ENCODE assay signal across 1 cellular context in the genomic region with DNA sequence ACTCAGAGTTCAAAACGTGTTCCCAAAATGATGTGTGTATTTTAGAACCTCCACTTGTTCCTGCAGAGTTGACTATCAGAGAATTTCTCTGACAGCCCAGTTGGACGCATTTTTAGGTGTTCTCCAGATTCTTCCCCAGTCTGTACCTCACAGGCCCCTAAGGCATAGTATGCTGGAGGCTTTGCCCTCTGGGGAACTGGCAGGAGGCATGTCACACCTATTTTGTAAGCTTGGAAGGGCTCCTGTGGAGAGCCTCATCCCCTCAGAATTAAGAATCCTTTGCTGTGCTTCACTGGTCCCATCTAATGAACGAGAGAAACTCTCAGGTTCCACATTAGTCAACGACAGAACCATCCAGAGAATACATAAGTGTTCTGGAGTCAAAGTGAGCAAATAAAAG.
TF ChIP-seq lines count a peak whose summit lies in the region.

No MANE protein-coding gene starts in this region.

TF ChIP-seq in GM23338, 12 proteins besides CTCF, POLR2A, EP300 and RAD21:
- TF ChIP-seq EZH2 (IDR thresholded peaks at IDR 0.05; ENCODE audit: low read depth, unreplicated experiment), result no peak
- no peak for TF ChIP-seq STAT1 (IDR thresholded peaks at IDR 0.05; ENCODE audit: unreplicated experiment)
- no peak for TF ChIP-seq ETS1 (IDR thresholded peaks at IDR 0.05)
- TF ChIP-seq ZNF462 (CRISPR knock-in tag; IDR thresholded peaks at IDR 0.05), result no peak
- no peak for TF ChIP-seq EZH2phosphoT487 (IDR thresholded peaks at IDR 0.05; ENCODE audit: unreplicated experiment)
- TF ChIP-seq ZNF114 (CRISPR knock-in tag; IDR thresholded peaks at IDR 0.05), result no peak
TF ChIP-seq in GM23338: peak in this region for 0.
